Comparison of ENCODE assay signal across 8 cellular contexts in genomic region chr15:57213783-57214366, GRCh38.
DNase-seq lines count a peak whose midpoint lies in the region; ATAC-seq and TF ChIP-seq lines count a peak whose summit lies in the region.

No MANE protein-coding gene starts in this region.

- H3K4me3 ChIP-seq in HFF-Myc (replicated peaks; ENCODE audit: low read depth, low read length) (no peak overlapping the region), OCI-LY1 (ENCODE audit: low read depth, low read length, poor library complexity, severe bottlenecking) (no peak overlapping the region)

- H3K9me2 ChIP-seq in OCI-LY1 (ENCODE audit: low read depth, low read length), result no peaks in the 10 kb centered on the region

- H3K4me3 Mint-ChIP-seq in neural crest cell (peak overlapping the region; percentile 32), WTC11 (no peak overlapping the region)

- H3K79me2 ChIP-seq in OCI-LY1 (ENCODE audit: insufficient read depth, low read length), result peaks cover 30% of the 10 kb centered on the region

- ATAC-seq in WTC11 (no peak; the same call in 1 of the 2 replicates), GM21737 (IDR thresholded peaks at IDR 0.05; ENCODE audit: unreplicated experiment) (no peak), HG02678 (IDR thresholded peaks at IDR 0.05; ENCODE audit: unreplicated experiment) (no peak)

- no peaks in the 10 kb centered on the region for H3K9me3 ChIP-seq in OCI-LY1 (ENCODE audit: low read length)

- DNase-seq in COR-L47 (lab: John Stamatoyannopoulos, UW) (peak; percentile 72), HFF-Myc (ENCODE audit: extremely low read depth, low read depth) (peak; percentile 31), erythroblast (lab: John Stamatoyannopoulos, UW) (peak; percentile 38 to 47), neural crest cell (ENCODE audit: low read depth, low spot score) (no peak), WTC11 (ENCODE audit: low spot score) (no peak)

- H3K9me3 Mint-ChIP-seq in neural crest cell, result no peaks in the 10 kb centered on the region
- no peaks in the 10 kb centered on the region for H3K9me3 Mint-ChIP-seq in WTC11

- H3K27me3 ChIP-seq in OCI-LY1 (ENCODE audit: insufficient read depth, low read length), result no peaks in the 10 kb centered on the region

- TF ChIP-seq POLR2A in erythroblast (IDR thresholded peaks at IDR 0.05; ENCODE audit: low read length), result no peak

- H3K4me1 ChIP-seq in OCI-LY1 (ENCODE audit: insufficient read depth, low read length, severe bottlenecking), result peaks cover 56% of the 10 kb centered on the region

- no peak overlapping the region; the same call in 1 of the 2 replicates for H3K9ac ChIP-seq in OCI-LY1 (ENCODE audit: low read length)

- TF ChIP-seq CTCF in HFF-Myc (IDR thresholded peaks at IDR 0.05; ENCODE audit: low read depth, low read length, missing control alignments), result peak; percentile 30
- TF ChIP-seq CTCF in OCI-LY1 (IDR thresholded peaks at IDR 0.05; ENCODE audit: low read length), result peak; percentile 67
- no peak for TF ChIP-seq CTCF in neural crest cell (conservative IDR thresholded peaks at IDR 0.05)
- TF ChIP-seq CTCF in WTC11 (IDR thresholded peaks at IDR 0.05), result no peak

- peaks cover 2% of the 10 kb centered on the region; the same call in 1 of the 2 replicates for H3K36me3 ChIP-seq in OCI-LY1 (ENCODE audit: insufficient read depth, low read length)

- H4K20me1 ChIP-seq in OCI-LY1 (ENCODE audit: insufficient read depth, low read length), result no peaks in the 10 kb centered on the region

- POLR2A ChIA-PET in WTC11 (lab: Charles Lee), result no interaction called here

- peak overlapping the region; percentile 18; the same call in 1 of the 2 replicates for H3K4me2 ChIP-seq in OCI-LY1 (ENCODE audit: low read length)

- peaks cover 61% of the 10 kb centered on the region for H3K4me1 Mint-ChIP-seq in neural crest cell
- peaks cover 61% of the 10 kb centered on the region for H3K4me1 Mint-ChIP-seq in WTC11

- H3K27ac ChIP-seq in OCI-LY1 (ENCODE audit: low read depth, low read length, poor library complexity, severe bottlenecking), result peak overlapping the region; percentile 8

- H3K36me3 Mint-ChIP-seq in neural crest cell (ENCODE audit: low read depth) (no peaks in the 10 kb centered on the region), WTC11 (no peaks in the 10 kb centered on the region)

- no peaks in the 10 kb centered on the region; the same call in 1 of the 2 replicates for H3F3A ChIP-seq in OCI-LY1 (ENCODE audit: insufficient read depth, low read length)

- CTCF ChIA-PET in WTC11 (lab: Charles Lee), result interaction anchor here (0.6 to 2.5 kb wide), 5 partner anchors 65 to 189 kb away, joined by 3 to 10 read pairs (median 6); no protein-coding TSS in a partner anchor

- H3K27ac Mint-ChIP-seq in neural crest cell (ENCODE audit: unreplicated experiment) (peak overlapping the region; percentile 0), WTC11 (no peak overlapping the region)

- H2AFZ ChIP-seq in OCI-LY1 (ENCODE audit: low read length), result no peak overlapping the region

- no peaks in the 10 kb centered on the region for H3K27me3 Mint-ChIP-seq in neural crest cell (ENCODE audit: low read depth)
- no peaks in the 10 kb centered on the region for H3K27me3 Mint-ChIP-seq in WTC11 (ENCODE audit: low read depth)

TF ChIP-seq in WTC11, 78 proteins besides CTCF, POLR2A, EP300 and RAD21:
- TF ChIP-seq GABPB1 (CRISPR knock-in tag; IDR thresholded peaks at IDR 0.05) (no peak), ATF6 (CRISPR knock-in tag; IDR thresholded peaks at IDR 0.05) (no peak), ZNF423 (CRISPR knock-in tag; IDR thresholded peaks at IDR 0.05) (no peak), ZNF281 (CRISPR knock-in tag; IDR thresholded peaks at IDR 0.05) (no peak), TCF7 (CRISPR knock-in tag; IDR thresholded peaks at IDR 0.05; ENCODE audit: low read depth) (no peak), TEAD4 (CRISPR knock-in tag; IDR thresholded peaks at IDR 0.05) (no peak), ZBTB21 (CRISPR knock-in tag; IDR thresholded peaks at IDR 0.05; ENCODE audit: borderline replicate concordance) (no peak), IRF2 (CRISPR knock-in tag; IDR thresholded peaks at IDR 0.05; ENCODE audit: borderline replicate concordance, low read depth) (no peak), FOXJ3 (CRISPR knock-in tag; IDR thresholded peaks at IDR 0.05; ENCODE audit: borderline replicate concordance) (no peak), NFE2L1 (CRISPR knock-in tag; IDR thresholded peaks at IDR 0.05) (no peak), ZNF671 (CRISPR knock-in tag; IDR thresholded peaks at IDR 0.05) (no peak), ZNF138 (CRISPR knock-in tag; conservative IDR thresholded peaks at IDR 0.05) (no peak), EMX1 (CRISPR knock-in tag; IDR thresholded peaks at IDR 0.05) (no peak), JAZF1 (CRISPR knock-in tag; IDR thresholded peaks at IDR 0.05) (no peak)
- TF ChIP-seq, protein P1, sequence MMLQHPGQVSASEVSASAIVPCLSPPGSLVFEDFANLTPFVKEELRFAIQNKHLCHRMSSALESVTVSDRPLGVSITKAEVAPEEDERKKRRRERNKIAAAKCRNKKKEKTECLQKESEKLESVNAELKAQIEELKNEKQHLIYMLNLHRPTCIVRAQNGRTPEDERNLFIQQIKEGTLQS (CRISPR knock-in tag; conservative IDR thresholded peaks at IDR 0.05), result no peak
TF ChIP-seq in WTC11: peak in this region for 0.

Comparison
In these comparisons a context has a peak if more than half of its experiments do, and no peak if none do; other contexts are left out.
1. DNase-seq: peak in COR-L47 (single experiment), HFF-Myc (single experiment) and erythroblast (2 of 2); none in neural crest cell (single experiment) and WTC11 (single experiment).
2. CTCF ChIP-seq: peak in HFF-Myc (single experiment) and OCI-LY1 (single experiment); none in neural crest cell (single experiment) and WTC11 (single experiment).